Comparison of ENCODE assay signal across 14 cellular contexts in genomic region chr4:188387134-188387791, GRCh38.
DNase-seq lines count a peak whose midpoint lies in the region; ATAC-seq and TF ChIP-seq lines count a peak whose summit lies in the region.
"Had no signal": no experiment of that assay in that cellular context is flagged by ENCODE, and none has a peak within 500 bp of the region (broad histone marks: within the 10 kb centered on the region; RNA-seq: fewer than 3 reads in every experiment).

No MANE protein-coding gene starts in this region.

- H3K4me3 Mint-ChIP-seq in HFFc6, result peak overlapping the region; percentile 6; the same call in 1 of the 2 replicates
- H3K4me3 Mint-ChIP-seq: activated CD4-positive, alpha-beta T cell treated with anti-CD3 and anti-CD28 coated beads, Interleukin-2, amount 10 ng/mL, durations not matched to agents 24 days and 14 days; central memory CD8-positive, alpha-beta T cell had no signal

- H3K9me2 ChIP-seq in hepatocyte (replicated peaks; ENCODE audit: insufficient read depth), result no peaks in the 10 kb centered on the region

- H3K9me3 Mint-ChIP-seq in HFFc6, result peaks cover 40% of the 10 kb centered on the region

- H3K79me2 ChIP-seq in hepatocyte, result no peaks in the 10 kb centered on the region

- no peak for TF ChIP-seq POLR2A in upper lobe of left lung (IDR thresholded peaks at IDR 0.05)

- in situ Hi-C loops in astrocyte of the spinal cord (cut with HindIII; ENCODE audit: low sequenced_read_pairs), result no loop called here

- H3K4me1 Mint-ChIP-seq in HFFc6 (ENCODE audit: low read depth), result no peaks in the 10 kb centered on the region; the same call in 1 of the 2 replicates
- H3K4me1 Mint-ChIP-seq: activated CD4-positive, alpha-beta T cell treated with anti-CD3 and anti-CD28 coated beads, Interleukin-2, amount 10 ng/mL, durations not matched to agents 24 days and 14 days; central memory CD8-positive, alpha-beta T cell had no signal

- 45% methylated on average over 5 of the region's 5 CpGs for WGBS in hepatocyte (ENCODE audit: low lambda C conversion rate, missing lambda C conversion rate)
- WGBS in upper lobe of left lung, 2 donors, result 39 to 50% methylated on average over 5 of the region's 5 CpGs

- H3K9me3 ChIP-seq in hepatocyte (ENCODE audit: low read depth), result no peaks in the 10 kb centered on the region
- H3K9me3 ChIP-seq in upper lobe of left lung, result no peaks in the 10 kb centered on the region

- H3K27me3 ChIP-seq in hepatocyte, result no peaks in the 10 kb centered on the region
- H3K27me3 ChIP-seq in upper lobe of left lung, result no peaks in the 10 kb centered on the region

- no peak for TF ChIP-seq EP300 in upper lobe of left lung (IDR thresholded peaks at IDR 0.05)

- H3K4me3 ChIP-seq in astrocyte of the spinal cord (ENCODE audit: low read depth, low read length) (no peak overlapping the region), hepatocyte (no peak overlapping the region), upper lobe of left lung (no peak overlapping the region)

- peaks cover 4% of the 10 kb centered on the region; the same call in 1 of the 2 replicates for H3K36me3 Mint-ChIP-seq in HFFc6 (ENCODE audit: low read depth)

- peak overlapping the region; percentile 24 for H3K4me2 ChIP-seq in hepatocyte

- intact Hi-C loops in sciatic nerve (cut with DNase I), result no loop called here

- H3K4me1 ChIP-seq in hepatocyte (ENCODE audit: insufficient read depth) (no peaks in the 10 kb centered on the region), upper lobe of left lung (no peaks in the 10 kb centered on the region)

- H3K27ac ChIP-seq in hepatocyte, result peak overlapping the region; percentile 31
- H3K27ac ChIP-seq in upper lobe of left lung, result no peak overlapping the region

- ATAC-seq in sciatic nerve, result peak; percentile 26
- no peak for ATAC-seq in upper lobe of left lung (ENCODE audit: low FRiP score in 2 of 2)
- ATAC-seq: esophagus mucosa had no signal

- no peaks in the 10 kb centered on the region for H3K36me3 ChIP-seq in hepatocyte (replicated peaks; ENCODE audit: insufficient read depth, low read depth)
- no peaks in the 10 kb centered on the region for H3K36me3 ChIP-seq in upper lobe of left lung

- no peak overlapping the region for H2AFZ ChIP-seq in hepatocyte

- no peak overlapping the region for H3K27ac Mint-ChIP-seq in HFFc6
- H3K27ac Mint-ChIP-seq: activated CD4-positive, alpha-beta T cell treated with anti-CD3 and anti-CD28 coated beads, Interleukin-2, amount 10 ng/mL, durations not matched to agents 24 days and 14 days had no signal

- TF ChIP-seq CTCF in HFFc6 (IDR thresholded peaks at IDR 0.05) (no peak), astrocyte of the spinal cord (IDR thresholded peaks at IDR 0.05; ENCODE audit: low read depth, low read length) (no peak), hepatocyte (IDR thresholded peaks at IDR 0.05; ENCODE audit: poor library complexity) (no peak), upper lobe of left lung (IDR thresholded peaks at IDR 0.05) (no peak)

- no peaks in the 10 kb centered on the region; the same call in 1 of the 2 replicates for H3K27me3 Mint-ChIP-seq in HFFc6 (ENCODE audit: insufficient read depth)
- H3K27me3 Mint-ChIP-seq: activated CD4-positive, alpha-beta T cell treated with anti-CD3 and anti-CD28 coated beads, Interleukin-2, amount 10 ng/mL, durations not matched to agents 24 days and 14 days; central memory CD8-positive, alpha-beta T cell had no signal

- H4K20me1 ChIP-seq in hepatocyte (ENCODE audit: insufficient read depth, poor library complexity, severe bottlenecking), result no peaks in the 10 kb centered on the region

- DNase-seq in HFFc6, result no peak
- DNase-seq in astrocyte of the spinal cord (ENCODE audit: low read depth, low spot score), result peak; percentile 16
- DNase-seq in hepatocyte (ENCODE audit: low spot score), result peak; percentile 35
- DNase-seq in sciatic nerve (ENCODE audit: low spot score), result no peak
- no peak for DNase-seq in upper lobe of left lung
- no peak for DNase-seq in RPMI8226
- DNase-seq in NCI-H2227 treated with DMSO at 0.1 percent for 48 hours (lab: John Stamatoyannopoulos, UW), result no peak
- no peak for DNase-seq in KG1 (lab: John Stamatoyannopoulos, UW)
- DNase-seq: activated CD4-positive, alpha-beta T cell treated with anti-CD3 and anti-CD28 coated beads, Interleukin-2, amount 10 ng/mL, durations not matched to agents 24 days and 14 days; Kasumi-1; NCI-H2171; T-helper 1 cell had no signal

Comparison
In these comparisons a context has a peak if more than half of its experiments do, and no peak if none do; other contexts are left out.
1. DNase-seq: peak in astrocyte of the spinal cord (single experiment) and hepatocyte (single experiment); none in HFFc6 (single experiment), sciatic nerve (single experiment), upper lobe of left lung (0 of 2), RPMI8226 (single experiment), NCI-H2227 treated with DMSO at 0.1 percent for 48 hours (single experiment) and KG1 (single experiment).